Comparison of ENCODE assay signal across 15 cellular contexts in genomic region chr7:95046494-95047240, GRCh38.
A peak's percentile ranks its signal among the peaks of the same experiment; 100 is the strongest.
DNase-seq lines count a peak whose midpoint lies in the region; ATAC-seq and TF ChIP-seq lines count a peak whose summit lies in the region.
"Had no signal": no experiment of that assay in that cellular context is flagged by ENCODE, and none has a peak within 500 bp of the region (broad histone marks: within the 10 kb centered on the region; RNA-seq: fewer than 3 reads in every experiment).

No MANE protein-coding gene starts in this region.

- CTCF ChIA-PET in RWPE1 (lab: Yijun Ruan, JAX) = interaction anchor here (0.6 to 0.8 kb wide), 2 partner anchors 390 to 442 kb away, joined by 3 to 5 read pairs; no protein-coding TSS in a partner anchor

- peak; percentile 8 for DNase-seq in amniotic epithelial cell (ENCODE audit: low read depth)
- DNase-seq in mesothelial cell of epicardium (ENCODE audit: low spot score in 2 of 2, unreplicated experiment in 2 of 2) = no peak
- DNase-seq in NOMO-1 treated with dmso at 0.1 percent for 144 hours (lab: John Stamatoyannopoulos, UW; ENCODE audit: unreplicated experiment) = no peak
- DNase-seq in NCI-H226 = no peak
- no peak for DNase-seq in RWPE1 (ENCODE audit: low spot score)
- no peak for DNase-seq in kidney tubule cell (ENCODE audit: low spot score)
- DNase-seq: activated naive CD4-positive, alpha-beta T cell treated with anti-CD3 and anti-CD28 coated beads, Interleukin-2, amount 10 ng/mL, durations not matched to agents 7 days and 5 days; naive thymus-derived CD8-positive, alpha-beta T cell; NCI-H1436 treated with DMSO at 0.1 percent for 48 hours; Peyer's patch; sigmoid colon; stomach had no signal

- H3K4me3 Mint-ChIP-seq in mesothelial cell of epicardium = no peak overlapping the region
- H3K4me3 Mint-ChIP-seq: activated naive CD4-positive, alpha-beta T cell treated with anti-CD3 and anti-CD28 coated beads, Interleukin-2, amount 10 ng/mL, durations not matched to agents 7 days and 5 days; naive thymus-derived CD8-positive, alpha-beta T cell had no signal

- ATAC-seq in GM18498 (IDR thresholded peaks at IDR 0.05; ENCODE audit: unreplicated experiment) = peak; percentile 63
- ATAC-seq in HG03432 (IDR thresholded peaks at IDR 0.05; ENCODE audit: unreplicated experiment) = peak; percentile 57
- ATAC-seq: naive thymus-derived CD8-positive, alpha-beta T cell had no signal

- no peaks in the 10 kb centered on the region for H3K36me3 Mint-ChIP-seq in mesothelial cell of epicardium
- H3K36me3 Mint-ChIP-seq: activated naive CD4-positive, alpha-beta T cell treated with anti-CD3 and anti-CD28 coated beads, Interleukin-2, amount 10 ng/mL, durations not matched to agents 7 days and 5 days; naive thymus-derived CD8-positive, alpha-beta T cell had no signal

- H3K9me3 Mint-ChIP-seq in mesothelial cell of epicardium = no peaks in the 10 kb centered on the region
- H3K9me3 Mint-ChIP-seq: activated naive CD4-positive, alpha-beta T cell treated with anti-CD3 and anti-CD28 coated beads, Interleukin-2, amount 10 ng/mL, durations not matched to agents 7 days and 5 days had no signal

- peaks cover 27% of the 10 kb centered on the region for H3K4me1 Mint-ChIP-seq in mesothelial cell of epicardium
- H3K4me1 Mint-ChIP-seq: activated naive CD4-positive, alpha-beta T cell treated with anti-CD3 and anti-CD28 coated beads, Interleukin-2, amount 10 ng/mL, durations not matched to agents 7 days and 5 days; naive thymus-derived CD8-positive, alpha-beta T cell had no signal

- no peaks in the 10 kb centered on the region for H3K27me3 Mint-ChIP-seq in mesothelial cell of epicardium (ENCODE audit: low read depth)
- H3K27me3 Mint-ChIP-seq: activated naive CD4-positive, alpha-beta T cell treated with anti-CD3 and anti-CD28 coated beads, Interleukin-2, amount 10 ng/mL, durations not matched to agents 7 days and 5 days; naive thymus-derived CD8-positive, alpha-beta T cell had no signal

- H3K27ac ChIP-seq in RWPE1 = no peak overlapping the region
- H3K27ac ChIP-seq: C4-2B, Peyer's patch, sigmoid colon, stomach had no signal

- no peak for TF ChIP-seq CTCF in mesothelial cell of epicardium (IDR thresholded peaks at IDR 0.05; ENCODE audit: unreplicated experiment)
- no peak for TF ChIP-seq CTCF in RWPE1 (conservative IDR thresholded peaks at IDR 0.05; ENCODE audit: low read depth)

- POLR2A ChIA-PET in RWPE1 (lab: Yijun Ruan, JAX; ENCODE audit: low non-redundant PET) = no interaction called here

- H3K27ac Mint-ChIP-seq in mesothelial cell of epicardium = peak overlapping the region; percentile 79
- H3K27ac Mint-ChIP-seq: activated naive CD4-positive, alpha-beta T cell treated with anti-CD3 and anti-CD28 coated beads, Interleukin-2, amount 10 ng/mL, durations not matched to agents 7 days and 5 days; naive thymus-derived CD8-positive, alpha-beta T cell had no signal
